Comparison of ENCODE assay signal across 30 cellular contexts in the genomic region with DNA sequence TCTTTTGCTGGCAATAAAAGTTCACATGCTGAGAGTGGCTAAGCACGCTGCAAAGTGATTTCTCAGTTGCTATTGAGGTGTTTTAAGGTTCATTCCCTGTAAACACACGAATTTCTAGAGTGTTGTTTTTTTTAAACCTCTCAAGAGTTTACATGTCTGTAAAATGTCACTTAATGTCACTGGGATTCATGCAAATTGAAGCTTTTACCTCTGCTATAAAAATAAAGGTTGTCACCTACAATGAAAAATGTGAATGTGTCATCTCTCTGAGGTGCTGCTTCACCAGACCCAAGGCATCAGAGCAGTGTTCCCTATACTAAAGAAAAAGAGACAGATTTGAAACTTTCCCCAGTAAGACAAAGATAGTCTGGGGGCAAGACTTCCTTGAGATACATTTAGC.
"Had no signal": no experiment of that assay in that cellular context is flagged by ENCODE, and none has a peak within 500 bp of the region (broad histone marks: within the 10 kb centered on the region; RNA-seq: fewer than 3 reads in every experiment).

No MANE protein-coding gene starts in this region.

- H3K27ac ChIP-seq: adrenal gland, ascending aorta, body of pancreas, brain microvascular endothelial cell, breast epithelium, cardiac muscle cell had no signal

- H3K9me3 ChIP-seq: adrenal gland, ascending aorta, body of pancreas, breast epithelium had no signal

- H3K27me3 ChIP-seq: adrenal gland, ascending aorta, body of pancreas, brain microvascular endothelial cell, breast epithelium, cardiac muscle cell had no signal

- DNase-seq: activated effector memory CD4-positive, alpha-beta T cell treated with anti-CD3 and anti-CD28 coated beads, Interleukin-2, amount 50 U/mL, for 16 hours; activated effector memory CD4-positive, alpha-beta T cell treated with Interleukin-2 at 50 U/mL for 16 hours; activated gamma-delta T cell; activated gamma-delta T cell treated with Interleukin-2 at 50 U/mL for 16 hours; activated naive CD4-positive, alpha-beta T cell; activated naive CD4-positive, alpha-beta T cell treated with anti-CD3 and anti-CD28 coated beads for 36 hours; activated naive CD4-positive, alpha-beta T cell treated with anti-CD3 and anti-CD28 coated beads, Interleukin-2, amount 10 ng/mL, durations not matched to agents 7 days and 5 days; activated naive CD4-positive, alpha-beta T cell treated with anti-CD3 and anti-CD28 coated beads, Interleukin-2, amount 50 U/mL, for 16 hours; activated naive CD4-positive, alpha-beta T cell treated with Interleukin-2 at 50 U/mL for 16 hours; activated naive CD8-positive, alpha-beta T cell treated with anti-CD3 and anti-CD28 coated beads for 36 hours; activated naive CD8-positive, alpha-beta T cell treated with anti-CD3 and anti-CD28 coated beads, Interleukin-2, amount 10 ng/mL, durations not matched to agents 7 days and 5 days; activated naive CD8-positive, alpha-beta T cell treated with anti-CD3 and anti-CD28 coated beads, Interleukin-2, amount 50 U/mL, for 24 hours; activated T-cell treated with anti-CD3 and anti-CD28 coated beads, Interleukin-2, amount 50 U/mL, for 1 hour; activated T-cell treated with anti-CD3 and anti-CD28 coated beads, Interleukin-2, amount 50 U/mL, for 24 hours; activated T-cell treated with anti-CD3 and anti-CD28 coated beads, Interleukin-2, amount 50 U/mL, for 4 hours; activated T-cell treated with anti-CD3 and anti-CD28 coated beads, Interleukin-2, amount 50 U/mL, for 48 hours; activated T-cell treated with anti-CD3 and anti-CD28 coated beads, Interleukin-2, amount 50 U/mL, for 72 hours; adrenal gland; amniotic stem cell; amygdala; anterior cingulate cortex; aorta; body of pancreas; brain microvascular endothelial cell; caudate nucleus; central memory CD4-positive, alpha-beta T cell; cerebellar nuclear complex had no signal

- H3K36me3 ChIP-seq: adrenal gland, ascending aorta, brain microvascular endothelial cell, breast epithelium, cardiac muscle cell had no signal

- H3K4me3 ChIP-seq: adrenal gland, ascending aorta, body of pancreas, breast epithelium, cardiac muscle cell had no signal
